In genomic region chr1:151809625-151810556, GRCh38 we compare ENCODE assay signal across 18 cellular contexts. TPM values are rescaled to one million over a fixed set of nuclear protein-coding genes. Genes with fewer than 3 reads are reported as not detected.
DNase-seq lines count a peak whose midpoint lies in the region; ATAC-seq, FAIRE-seq and TF ChIP-seq lines count a peak whose summit lies in the region.
"Had no signal": no experiment of that assay in that cellular context is flagged by ENCODE, and none has a peak within 500 bp of the region (broad histone marks: within the 10 kb centered on the region; RNA-seq: fewer than 3 reads in every experiment).

No MANE protein-coding gene starts in this region.

- POLR2A ChIA-PET in HepG2 (lab: Yijun Ruan, JAX), result no interaction called here

- in situ Hi-C loops in HepG2 (cut with HindIII; ENCODE audit: extremely low pct_ligation_motif_present, low pct_unique_long_range_greater_than_20kb), result no loop called here

- no peaks in the 10 kb centered on the region for H3K4me1 ChIP-seq in right atrium auricular region
- H3K4me1 ChIP-seq in HepG2 (ENCODE audit: insufficient read depth, low read length), result peaks cover 11% of the 10 kb centered on the region; the same call in 1 of the 2 replicates

- CTCF ChIA-PET in HepG2 (lab: Yijun Ruan, JAX; ENCODE audit: low intra/inter-chr PET ratio, low total read pairs), result no interaction called here

- no peak for TF ChIP-seq EP300 in HepG2 (IDR thresholded peaks at IDR 0.05; ENCODE audit: low read depth in 2 of 2, low read length in 2 of 2)
- no peak for TF ChIP-seq EP300 in HepG2 (CRISPR knock-in tag; IDR thresholded peaks at IDR 0.05; ENCODE audit: borderline replicate concordance)

- no peak for FAIRE-seq in HepG2 (lab: Jason Lieb, UNC)

- intact Hi-C loops in Right ventricle myocardium superior (cut with DNase I) (no loop called here), HepG2 (cut with micrococcal nuclease; ENCODE audit: unreplicated experiment) (no loop called here)

- H3K9me3 ChIP-seq in right atrium auricular region, result no peaks in the 10 kb centered on the region
- H3K9me3 ChIP-seq in HepG2 (ENCODE audit: low read length), result no peaks in the 10 kb centered on the region
- H3K9me3 ChIP-seq: SK-N-SH had no signal

- H3K9ac ChIP-seq in HepG2 (ENCODE audit: insufficient read depth, low read depth, low read length), result no peak overlapping the region
- H3K9ac ChIP-seq: SK-N-SH had no signal

- no peak overlapping the region for H3K4me3 ChIP-seq in right atrium auricular region
- no peak overlapping the region for H3K4me3 ChIP-seq in HepG2 (replicated peaks in 1 of 3; ENCODE audit: insufficient read depth in 1 of 3, low read depth in 2 of 3, low read length in 3 of 3)
- H3K4me3 ChIP-seq: skin epidermis had no signal

- H3K79me2 ChIP-seq in HepG2 (ENCODE audit: insufficient read depth, low read length), result no peaks in the 10 kb centered on the region

- H4K20me1 ChIP-seq in HepG2 (ENCODE audit: insufficient read depth, low read length), result no peaks in the 10 kb centered on the region

- no peaks in the 10 kb centered on the region for H3K27me3 ChIP-seq in right atrium auricular region
- H3K27me3 ChIP-seq in HepG2 (ENCODE audit: control insufficient read depth in 1 of 2, insufficient read depth in 2 of 2, low read length in 2 of 2), result no peaks in the 10 kb centered on the region

- whole genome bisulfite sequencing in HepG2 (ENCODE audit: low lambda C conversion rate), result 55% methylated on average over 4 of the region's 4 CpGs

- no peak for TF ChIP-seq RAD21 in HepG2 (CRISPR knock-in tag; IDR thresholded peaks at IDR 0.05)

- H3K36me3 ChIP-seq in right atrium auricular region (no peaks in the 10 kb centered on the region), HepG2 (replicated peaks in 1 of 2; ENCODE audit: control insufficient read depth in 1 of 2, insufficient read depth in 2 of 2, low read length in 2 of 2) (no peaks in the 10 kb centered on the region)

- no peak overlapping the region for H3K27ac ChIP-seq in right atrium auricular region
- H3K27ac ChIP-seq in angular gyrus (ENCODE audit: low read depth, low read length), result peak overlapping the region; percentile 60
- no peak overlapping the region for H3K27ac ChIP-seq in HepG2 (ENCODE audit: extremely low read length, insufficient read depth, low read length)
- H3K27ac ChIP-seq: skin epidermis had no signal

- no TSS peak for BruUV-seq in HepG2 (replicated peaks; lab: Mats Ljungman, UMichigan)

- H2AFZ ChIP-seq in HepG2 (ENCODE audit: low read length), result no peak overlapping the region

- TF ChIP-seq POLR2A in HepG2 (IDR thresholded peaks at IDR 0.05; ENCODE audit: insufficient read depth in 1 of 2, low read depth in 2 of 2, low read length in 2 of 2), result no peak

- TF ChIP-seq CTCF in right atrium auricular region (IDR thresholded peaks at IDR 0.05) (no peak), HepG2 (CRISPR knock-in tag; IDR thresholded peaks at IDR 0.05) (no peak)

- DNase-seq in Right ventricle myocardium superior (no peak), right atrium auricular region (ENCODE audit: low spot score) (no peak), HepG2 (ENCODE audit: low spot score) (no peak), iPS-NIHi7 (ENCODE audit: extremely low spot score) (no peak), NOMO-1 (lab: John Stamatoyannopoulos, UW; ENCODE audit: unreplicated experiment in 2 of 2) (no peak)
- no peak for DNase-seq in stimulated activated CD4-positive, alpha-beta T cell treated with anti-CD3 and anti-CD28 coated beads, Interleukin-2, amount 100 ng/mL, for 24 hours
- DNase-seq: activated CD4-positive, alpha-beta T cell treated with anti-CD3 and anti-CD28 coated beads, Interleukin-2, amount 50 U/mL, for 1 hour; activated T-cell treated with anti-CD3 and anti-CD28 coated beads, Interleukin-2, amount 50 U/mL, for 24 hours; central memory CD4-positive, alpha-beta T cell; effector memory CD4-positive, alpha-beta T cell; EL; NCI-H345; SK-N-SH had no signal

- no peak overlapping the region for H3K4me2 ChIP-seq in HepG2 (ENCODE audit: low read depth, low read length)
- H3K4me2 ChIP-seq: SK-N-SH had no signal

- ATAC-seq in Right ventricle myocardium superior (ENCODE audit: poor library complexity) (peak; percentile 53), HepG2 (no peak), HG02759 (IDR thresholded peaks at IDR 0.05; ENCODE audit: unreplicated experiment) (no peak)

RNA-seq across cellular contexts. Expression of gene LINGO4, which starts 4.7 kb away (rescaled TPM):
- total RNA-seq in Right ventricle myocardium superior (0.78 TPM), right atrium auricular region (under 1 TPM; 0.20 to 0.33 TPM), HepG2 (2016; rRNA removed; fragmentation: Illumina TruSeq; extraction: Trizol) (0.02 TPM in 1 of 2 replicates, not detected in the other)
- not detected in 2 replicates for total RNA-seq in HepG2 (2016; cell fraction: cytosol; rRNA removed; fragmentation: Illumina TruSeq; extraction: Trizol; ENCODE audit: low read depth)
- not detected in 2 replicates for total RNA-seq in HepG2 (2016; cell fraction: insoluble cytoplasmic fraction; rRNA removed; fragmentation: Illumina TruSeq; extraction: Trizol)
- not detected in 2 replicates for total RNA-seq in HepG2 (2016; cell fraction: membrane; rRNA removed; fragmentation: Illumina TruSeq; extraction: Trizol)
- total RNA-seq in HepG2 (2016; cell fraction: nucleus; rRNA removed; fragmentation: Illumina TruSeq; extraction: Trizol), result not detected in 2 replicates
- 0.05 TPM in 2 replicates for polyA plus RNA-seq in HepG2 (2011; rRNA removed)
- 0.01 TPM in 1 of 2 replicates, not detected in the other for polyA plus RNA-seq in HepG2 (2011; cell fraction: cytosol; rRNA removed)
- polyA plus RNA-seq in HepG2 (2011; cell fraction: nucleus; rRNA removed), result 0.11 and 0.19 TPM in 2 replicates
- not detected in 2 replicates for polyA plus RNA-seq in HepG2 (2012)
- not detected in 2 replicates for polyA plus RNA-seq in HepG2 (2016; cell fraction: cytosol; fragmentation: Illumina TruSeq; extraction: Trizol; ENCODE audit: low read depth)
- not detected in 2 replicates for polyA plus RNA-seq in HepG2 (2016; cell fraction: insoluble cytoplasmic fraction; fragmentation: Illumina TruSeq; extraction: Trizol; ENCODE audit: low read depth)
- polyA plus RNA-seq in HepG2 (2016; cell fraction: membrane; fragmentation: Illumina TruSeq; extraction: Trizol; ENCODE audit: low read depth), result not detected in 2 replicates
- polyA plus RNA-seq in HepG2 (2016; cell fraction: nucleus; fragmentation: Illumina TruSeq; extraction: Trizol; ENCODE audit: insufficient read depth, low read depth), result not detected in 2 replicates
- 0.06 and 0.37 TPM in 2 replicates for polyA minus RNA-seq in HepG2 (2011; rRNA and poly(A)+ RNA removed; ENCODE audit: low replicate concordance)
- not detected in 2 replicates for polyA minus RNA-seq in HepG2 (2011; cell fraction: cytosol; rRNA and poly(A)+ RNA removed)
- polyA minus RNA-seq in HepG2 (2011; cell fraction: nucleus; rRNA and poly(A)+ RNA removed), result 0.52 and 0.87 TPM in 2 replicates
- total RNA-seq: osteoblast had no signal
- polyA plus RNA-seq: SK-N-SH had no signal

RNA-seq across cellular contexts. Expression of gene TDRKH, which starts 19.6 kb away (rescaled TPM):
- 4.5 TPM for total RNA-seq in Right ventricle myocardium superior
- total RNA-seq in right atrium auricular region, result 1 to 10 TPM; 3.3 to 4.2 TPM
- total RNA-seq in HepG2 (2016; rRNA removed; fragmentation: Illumina TruSeq; extraction: Trizol), result 5.4 and 5.6 TPM in 2 replicates
- 0.30 and 0.62 TPM in 2 replicates for total RNA-seq in HepG2 (2016; cell fraction: cytosol; rRNA removed; fragmentation: Illumina TruSeq; extraction: Trizol; ENCODE audit: low read depth)
- total RNA-seq in HepG2 (2016; cell fraction: insoluble cytoplasmic fraction; rRNA removed; fragmentation: Illumina TruSeq; extraction: Trizol), result 4.9 and 5.8 TPM in 2 replicates
- total RNA-seq in HepG2 (2016; cell fraction: membrane; rRNA removed; fragmentation: Illumina TruSeq; extraction: Trizol), result 1.9 and 2.7 TPM in 2 replicates
- 3.2 and 4.4 TPM in 2 replicates for total RNA-seq in HepG2 (2016; cell fraction: nucleus; rRNA removed; fragmentation: Illumina TruSeq; extraction: Trizol)
- 3.9 and 4.3 TPM in 2 replicates for polyA plus RNA-seq in HepG2 (2011; rRNA removed)
- 2.3 and 3.8 TPM in 2 replicates for polyA plus RNA-seq in HepG2 (2011; cell fraction: cytosol; rRNA removed)
- polyA plus RNA-seq in HepG2 (2011; cell fraction: nucleus; rRNA removed), result 2.4 and 4.6 TPM in 2 replicates
- 5.1 and 5.6 TPM in 2 replicates for polyA plus RNA-seq in HepG2 (2012)
- polyA plus RNA-seq in HepG2 (2016; cell fraction: cytosol; fragmentation: Illumina TruSeq; extraction: Trizol; ENCODE audit: low read depth), result 0.55 and 0.59 TPM in 2 replicates
- polyA plus RNA-seq in HepG2 (2016; cell fraction: insoluble cytoplasmic fraction; fragmentation: Illumina TruSeq; extraction: Trizol; ENCODE audit: low read depth), result 5.3 and 5.4 TPM in 2 replicates
- polyA plus RNA-seq in HepG2 (2016; cell fraction: membrane; fragmentation: Illumina TruSeq; extraction: Trizol; ENCODE audit: low read depth), result 1.2 and 1.4 TPM in 2 replicates
- polyA plus RNA-seq in HepG2 (2016; cell fraction: nucleus; fragmentation: Illumina TruSeq; extraction: Trizol; ENCODE audit: insufficient read depth, low read depth), result 3.8 and 4.5 TPM in 2 replicates
- polyA minus RNA-seq in HepG2 (2011; rRNA and poly(A)+ RNA removed; ENCODE audit: low replicate concordance), result 2.0 and 2.3 TPM in 2 replicates
- 1.8 and 3.2 TPM in 2 replicates for polyA minus RNA-seq in HepG2 (2011; cell fraction: cytosol; rRNA and poly(A)+ RNA removed)
- polyA minus RNA-seq in HepG2 (2011; cell fraction: nucleus; rRNA and poly(A)+ RNA removed), result 4.0 and 4.5 TPM in 2 replicates

RNA-seq across cellular contexts. Expression of gene RORC, which starts 21.7 kb away (rescaled TPM):
- total RNA-seq in Right ventricle myocardium superior, result 15.4 TPM
- total RNA-seq in right atrium auricular region, result 10 to 100 TPM in 1 of 2 donors, 1 to 10 TPM in 1; 9.1 to 10.3 TPM
- 2.5 TPM in 2 replicates for total RNA-seq in HepG2 (2016; rRNA removed; fragmentation: Illumina TruSeq; extraction: Trizol)
- 1.5 and 1.9 TPM in 2 replicates for total RNA-seq in HepG2 (2016; cell fraction: cytosol; rRNA removed; fragmentation: Illumina TruSeq; extraction: Trizol; ENCODE audit: low read depth)
- total RNA-seq in HepG2 (2016; cell fraction: insoluble cytoplasmic fraction; rRNA removed; fragmentation: Illumina TruSeq; extraction: Trizol), result 2.3 and 2.6 TPM in 2 replicates
- total RNA-seq in HepG2 (2016; cell fraction: membrane; rRNA removed; fragmentation: Illumina TruSeq; extraction: Trizol), result 2.3 and 2.5 TPM in 2 replicates
- 2.4 and 2.5 TPM in 2 replicates for total RNA-seq in HepG2 (2016; cell fraction: nucleus; rRNA removed; fragmentation: Illumina TruSeq; extraction: Trizol)
- 6.5 and 9.3 TPM in 2 replicates for polyA plus RNA-seq in HepG2 (2011; rRNA removed)
- 5.3 and 5.6 TPM in 2 replicates for polyA plus RNA-seq in HepG2 (2011; cell fraction: cytosol; rRNA removed)
- polyA plus RNA-seq in HepG2 (2011; cell fraction: nucleus; rRNA removed), result 13.5 and 16.6 TPM in 2 replicates
- 4.0 and 4.5 TPM in 2 replicates for polyA plus RNA-seq in HepG2 (2012)
- 2.0 and 2.1 TPM in 2 replicates for polyA plus RNA-seq in HepG2 (2016; cell fraction: cytosol; fragmentation: Illumina TruSeq; extraction: Trizol; ENCODE audit: low read depth)
- polyA plus RNA-seq in HepG2 (2016; cell fraction: insoluble cytoplasmic fraction; fragmentation: Illumina TruSeq; extraction: Trizol; ENCODE audit: low read depth), result 2.1 and 2.2 TPM in 2 replicates
- polyA plus RNA-seq in HepG2 (2016; cell fraction: membrane; fragmentation: Illumina TruSeq; extraction: Trizol; ENCODE audit: low read depth), result 2.2 and 2.4 TPM in 2 replicates
- 3.5 and 4.2 TPM in 2 replicates for polyA plus RNA-seq in HepG2 (2016; cell fraction: nucleus; fragmentation: Illumina TruSeq; extraction: Trizol; ENCODE audit: insufficient read depth, low read depth)
- 11.4 and 22.2 TPM in 2 replicates for polyA minus RNA-seq in HepG2 (2011; rRNA and poly(A)+ RNA removed; ENCODE audit: low replicate concordance)
- 3.3 and 4.8 TPM in 2 replicates for polyA minus RNA-seq in HepG2 (2011; cell fraction: cytosol; rRNA and poly(A)+ RNA removed)
- 8.2 and 9.8 TPM in 2 replicates for polyA minus RNA-seq in HepG2 (2011; cell fraction: nucleus; rRNA and poly(A)+ RNA removed)
- total RNA-seq: osteoblast had no signal
- polyA plus RNA-seq: SK-N-SH had no signal

RNA-seq across cellular contexts. Expression of gene C2CD4D, which starts 29.7 kb away (rescaled TPM):
- total RNA-seq in Right ventricle myocardium superior (not detected), right atrium auricular region (not detected), HepG2 (2016; rRNA removed; fragmentation: Illumina TruSeq; extraction: Trizol) (not detected in 2 replicates)
- total RNA-seq in HepG2 (2016; cell fraction: cytosol; rRNA removed; fragmentation: Illumina TruSeq; extraction: Trizol; ENCODE audit: low read depth), result not detected in 2 replicates
- not detected in 2 replicates for total RNA-seq in HepG2 (2016; cell fraction: insoluble cytoplasmic fraction; rRNA removed; fragmentation: Illumina TruSeq; extraction: Trizol)
- not detected in 2 replicates for total RNA-seq in HepG2 (2016; cell fraction: membrane; rRNA removed; fragmentation: Illumina TruSeq; extraction: Trizol)
- not detected in 2 replicates for total RNA-seq in HepG2 (2016; cell fraction: nucleus; rRNA removed; fragmentation: Illumina TruSeq; extraction: Trizol)
- not detected in 2 replicates for polyA plus RNA-seq in HepG2 (2011; rRNA removed)
- polyA plus RNA-seq in HepG2 (2011; cell fraction: cytosol; rRNA removed), result not detected in 2 replicates
- not detected in 2 replicates for polyA plus RNA-seq in HepG2 (2011; cell fraction: nucleus; rRNA removed)
- not detected in 2 replicates for polyA plus RNA-seq in HepG2 (2012)
- polyA plus RNA-seq in HepG2 (2016; cell fraction: cytosol; fragmentation: Illumina TruSeq; extraction: Trizol; ENCODE audit: low read depth), result not detected in 2 replicates
- polyA plus RNA-seq in HepG2 (2016; cell fraction: insoluble cytoplasmic fraction; fragmentation: Illumina TruSeq; extraction: Trizol; ENCODE audit: low read depth), result not detected in 2 replicates
- not detected in 2 replicates for polyA plus RNA-seq in HepG2 (2016; cell fraction: membrane; fragmentation: Illumina TruSeq; extraction: Trizol; ENCODE audit: low read depth)
- not detected in 2 replicates for polyA plus RNA-seq in HepG2 (2016; cell fraction: nucleus; fragmentation: Illumina TruSeq; extraction: Trizol; ENCODE audit: insufficient read depth, low read depth)
- not detected in 2 replicates for polyA minus RNA-seq in HepG2 (2011; rRNA and poly(A)+ RNA removed; ENCODE audit: low replicate concordance)
- polyA minus RNA-seq in HepG2 (2011; cell fraction: cytosol; rRNA and poly(A)+ RNA removed), result not detected in 2 replicates
- not detected in 2 replicates for polyA minus RNA-seq in HepG2 (2011; cell fraction: nucleus; rRNA and poly(A)+ RNA removed)
- total RNA-seq: osteoblast, urinary bladder had no signal
- polyA plus RNA-seq: SK-N-SH had no signal

RNA-seq across cellular contexts. Expression of gene THEM5, which starts 43.6 kb away (rescaled TPM):
- total RNA-seq in Right ventricle myocardium superior (not detected), right atrium auricular region (not detected), HepG2 (2016; rRNA removed; fragmentation: Illumina TruSeq; extraction: Trizol) (not detected in 2 replicates)
- not detected in 2 replicates for total RNA-seq in HepG2 (2016; cell fraction: cytosol; rRNA removed; fragmentation: Illumina TruSeq; extraction: Trizol; ENCODE audit: low read depth)
- not detected in 2 replicates for total RNA-seq in HepG2 (2016; cell fraction: insoluble cytoplasmic fraction; rRNA removed; fragmentation: Illumina TruSeq; extraction: Trizol)
- not detected in 2 replicates for total RNA-seq in HepG2 (2016; cell fraction: membrane; rRNA removed; fragmentation: Illumina TruSeq; extraction: Trizol)
- total RNA-seq in HepG2 (2016; cell fraction: nucleus; rRNA removed; fragmentation: Illumina TruSeq; extraction: Trizol), result not detected in 2 replicates
- not detected in 2 replicates for polyA plus RNA-seq in HepG2 (2011; rRNA removed)
- polyA plus RNA-seq in HepG2 (2011; cell fraction: cytosol; rRNA removed), result not detected in 2 replicates
- not detected in 2 replicates for polyA plus RNA-seq in HepG2 (2011; cell fraction: nucleus; rRNA removed)
- not detected in 2 replicates for polyA plus RNA-seq in HepG2 (2012)
- not detected in 2 replicates for polyA plus RNA-seq in HepG2 (2016; cell fraction: cytosol; fragmentation: Illumina TruSeq; extraction: Trizol; ENCODE audit: low read depth)
- polyA plus RNA-seq in HepG2 (2016; cell fraction: insoluble cytoplasmic fraction; fragmentation: Illumina TruSeq; extraction: Trizol; ENCODE audit: low read depth), result not detected in 2 replicates
- polyA plus RNA-seq in HepG2 (2016; cell fraction: membrane; fragmentation: Illumina TruSeq; extraction: Trizol; ENCODE audit: low read depth), result not detected in 2 replicates
- polyA plus RNA-seq in HepG2 (2016; cell fraction: nucleus; fragmentation: Illumina TruSeq; extraction: Trizol; ENCODE audit: insufficient read depth, low read depth), result not detected in 2 replicates
- polyA minus RNA-seq in HepG2 (2011; rRNA and poly(A)+ RNA removed; ENCODE audit: low replicate concordance), result 6.5 TPM in 1 of 2 replicates, not detected in the other
- polyA minus RNA-seq in HepG2 (2011; cell fraction: cytosol; rRNA and poly(A)+ RNA removed), result not detected in 2 replicates
- polyA minus RNA-seq in HepG2 (2011; cell fraction: nucleus; rRNA and poly(A)+ RNA removed), result not detected in 2 replicates
- total RNA-seq: osteoblast, urinary bladder had no signal
- polyA plus RNA-seq: SK-N-SH, urinary bladder had no signal
